ENCODE assay signal across 1 cellular context in the genomic region with DNA sequence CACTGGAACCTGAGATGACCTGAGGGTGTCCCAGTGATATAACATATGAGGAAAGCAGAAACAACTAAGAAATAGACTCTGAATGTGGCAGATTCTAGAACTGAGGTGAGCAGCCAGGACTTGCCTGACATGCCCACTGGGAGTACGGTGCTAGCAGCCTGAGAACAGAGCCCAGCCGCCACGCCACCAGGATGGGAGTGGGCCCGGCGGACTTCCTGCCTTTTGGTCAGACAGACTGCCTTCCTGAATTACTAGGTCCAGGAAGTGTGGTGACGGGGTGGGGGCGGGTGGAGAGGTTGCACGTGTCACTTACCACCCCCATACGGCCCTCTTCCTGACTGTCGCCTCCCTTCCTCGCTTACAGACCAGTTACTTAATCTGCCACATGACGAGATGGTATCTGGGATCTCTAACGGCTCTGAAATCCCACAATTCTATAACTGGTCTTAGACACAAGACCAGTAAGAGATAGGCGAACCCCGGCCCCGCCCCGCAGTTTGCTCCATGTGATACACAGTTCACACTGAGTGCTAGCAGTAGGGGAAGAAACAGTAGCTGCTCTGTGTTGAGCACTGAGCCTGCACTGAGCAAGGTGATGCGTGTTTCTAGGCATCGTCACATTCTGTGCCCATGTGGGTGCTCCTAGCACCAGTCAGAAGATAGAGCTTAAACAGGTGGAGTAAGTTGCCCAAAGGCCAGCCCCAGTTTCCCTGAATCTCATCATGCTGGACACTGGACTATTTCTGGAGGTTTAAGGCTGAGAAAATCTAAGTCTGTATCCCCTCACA.
A peak's percentile ranks its signal among the peaks of the same experiment; 100 is the strongest.
TF ChIP-seq lines count a peak whose summit lies in the region.

No MANE protein-coding gene starts in this region.

TF ChIP-seq in K562, 482 proteins besides CTCF, POLR2A, EP300 and RAD21 (continued from another document and continues in another):
- TF ChIP-seq, protein P1, sequence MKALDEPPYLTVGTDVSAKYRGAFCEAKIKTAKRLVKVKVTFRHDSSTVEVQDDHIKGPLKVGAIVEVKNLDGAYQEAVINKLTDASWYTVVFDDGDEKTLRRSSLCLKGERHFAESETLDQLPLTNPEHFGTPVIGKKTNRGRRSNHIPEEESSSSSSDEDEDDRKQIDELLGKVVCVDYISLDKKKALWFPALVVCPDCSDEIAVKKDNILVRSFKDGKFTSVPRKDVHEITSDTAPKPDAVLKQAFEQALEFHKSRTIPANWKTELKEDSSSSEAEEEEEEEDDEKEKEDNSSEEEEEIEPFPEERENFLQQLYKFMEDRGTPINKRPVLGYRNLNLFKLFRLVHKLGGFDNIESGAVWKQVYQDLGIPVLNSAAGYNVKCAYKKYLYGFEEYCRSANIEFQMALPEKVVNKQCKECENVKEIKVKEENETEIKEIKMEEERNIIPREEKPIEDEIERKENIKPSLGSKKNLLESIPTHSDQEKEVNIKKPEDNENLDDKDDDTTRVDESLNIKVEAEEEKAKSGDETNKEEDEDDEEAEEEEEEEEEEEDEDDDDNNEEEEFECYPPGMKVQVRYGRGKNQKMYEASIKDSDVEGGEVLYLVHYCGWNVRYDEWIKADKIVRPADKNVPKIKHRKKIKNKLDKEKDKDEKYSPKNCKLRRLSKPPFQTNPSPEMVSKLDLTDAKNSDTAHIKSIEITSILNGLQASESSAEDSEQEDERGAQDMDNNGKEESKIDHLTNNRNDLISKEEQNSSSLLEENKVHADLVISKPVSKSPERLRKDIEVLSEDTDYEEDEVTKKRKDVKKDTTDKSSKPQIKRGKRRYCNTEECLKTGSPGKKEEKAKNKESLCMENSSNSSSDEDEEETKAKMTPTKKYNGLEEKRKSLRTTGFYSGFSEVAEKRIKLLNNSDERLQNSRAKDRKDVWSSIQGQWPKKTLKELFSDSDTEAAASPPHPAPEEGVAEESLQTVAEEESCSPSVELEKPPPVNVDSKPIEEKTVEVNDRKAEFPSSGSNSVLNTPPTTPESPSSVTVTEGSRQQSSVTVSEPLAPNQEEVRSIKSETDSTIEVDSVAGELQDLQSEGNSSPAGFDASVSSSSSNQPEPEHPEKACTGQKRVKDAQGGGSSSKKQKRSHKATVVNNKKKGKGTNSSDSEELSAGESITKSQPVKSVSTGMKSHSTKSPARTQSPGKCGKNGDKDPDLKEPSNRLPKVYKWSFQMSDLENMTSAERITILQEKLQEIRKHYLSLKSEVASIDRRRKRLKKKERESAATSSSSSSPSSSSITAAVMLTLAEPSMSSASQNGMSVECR (CRISPR knock-in tag; IDR thresholded peaks at IDR 0.05), result peak; percentile 77
- TF ChIP-seq BCL6 (CRISPR knock-in tag; IDR thresholded peaks at IDR 0.05), result peak; percentile 34; the same call in 1 of the 2 replicates
- TF ChIP-seq, protein P2, sequence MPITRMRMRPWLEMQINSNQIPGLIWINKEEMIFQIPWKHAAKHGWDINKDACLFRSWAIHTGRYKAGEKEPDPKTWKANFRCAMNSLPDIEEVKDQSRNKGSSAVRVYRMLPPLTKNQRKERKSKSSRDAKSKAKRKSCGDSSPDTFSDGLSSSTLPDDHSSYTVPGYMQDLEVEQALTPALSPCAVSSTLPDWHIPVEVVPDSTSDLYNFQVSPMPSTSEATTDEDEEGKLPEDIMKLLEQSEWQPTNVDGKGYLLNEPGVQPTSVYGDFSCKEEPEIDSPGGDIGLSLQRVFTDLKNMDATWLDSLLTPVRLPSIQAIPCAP (CRISPR knock-in tag; IDR thresholded peaks at IDR 0.05; ENCODE audit: borderline replicate concordance), result no peak
- TF ChIP-seq BRD9 (IDR thresholded peaks at IDR 0.05; ENCODE audit: low read depth, partially characterized antibody), result peak; percentile 51
- TF ChIP-seq, protein P3, sequence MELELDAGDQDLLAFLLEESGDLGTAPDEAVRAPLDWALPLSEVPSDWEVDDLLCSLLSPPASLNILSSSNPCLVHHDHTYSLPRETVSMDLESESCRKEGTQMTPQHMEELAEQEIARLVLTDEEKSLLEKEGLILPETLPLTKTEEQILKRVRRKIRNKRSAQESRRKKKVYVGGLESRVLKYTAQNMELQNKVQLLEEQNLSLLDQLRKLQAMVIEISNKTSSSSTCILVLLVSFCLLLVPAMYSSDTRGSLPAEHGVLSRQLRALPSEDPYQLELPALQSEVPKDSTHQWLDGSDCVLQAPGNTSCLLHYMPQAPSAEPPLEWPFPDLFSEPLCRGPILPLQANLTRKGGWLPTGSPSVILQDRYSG (tag; conservative IDR thresholded peaks at IDR 0.05; ENCODE audit: low read depth), result 0 out of 2 replicates have a peak, but pooled peaks have one; percentile 80
- peak; percentile 81 for TF ChIP-seq SP1 (CRISPR knock-in tag; IDR thresholded peaks at IDR 0.05)
- TF ChIP-seq ZNF140 (CRISPR knock-in tag; IDR thresholded peaks at IDR 0.05), result no peak
- no peak for TF ChIP-seq ZNF324 (CRISPR knock-in tag; IDR thresholded peaks at IDR 0.05)
- TF ChIP-seq ZNF589 (CRISPR knock-in tag; IDR thresholded peaks at IDR 0.05; ENCODE audit: low read depth), result peak; percentile 93
- TF ChIP-seq, protein P4, sequence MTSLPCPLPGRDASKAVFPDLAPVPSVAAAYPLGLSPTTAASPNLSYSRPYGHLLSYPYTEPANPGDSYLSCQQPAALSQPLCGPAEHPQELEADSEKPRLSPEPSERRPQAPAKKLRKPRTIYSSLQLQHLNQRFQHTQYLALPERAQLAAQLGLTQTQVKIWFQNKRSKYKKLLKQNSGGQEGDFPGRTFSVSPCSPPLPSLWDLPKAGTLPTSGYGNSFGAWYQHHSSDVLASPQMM (CRISPR knock-in tag; IDR thresholded peaks at IDR 0.05), result no peak
- no peak; the same call in 1 of the 2 replicates for TF ChIP-seq ZBTB17 (CRISPR knock-in tag; IDR thresholded peaks at IDR 0.05)
- TF ChIP-seq, protein P5, sequence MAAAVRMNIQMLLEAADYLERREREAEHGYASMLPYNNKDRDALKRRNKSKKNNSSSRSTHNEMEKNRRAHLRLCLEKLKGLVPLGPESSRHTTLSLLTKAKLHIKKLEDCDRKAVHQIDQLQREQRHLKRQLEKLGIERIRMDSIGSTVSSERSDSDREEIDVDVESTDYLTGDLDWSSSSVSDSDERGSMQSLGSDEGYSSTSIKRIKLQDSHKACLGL (CRISPR knock-in tag; IDR thresholded peaks at IDR 0.05; ENCODE audit: borderline replicate concordance, poor library complexity, severe bottlenecking), result no peak
- peak; percentile 90 for TF ChIP-seq NCOA1 (IDR thresholded peaks at IDR 0.05; ENCODE audit: low read depth)
- no peak; the same call in none of the 2 replicates for TF ChIP-seq HCFC1 (IDR thresholded peaks at IDR 0.05; ENCODE audit: low read depth, low read length)
- TF ChIP-seq MTA3 (IDR thresholded peaks at IDR 0.05; ENCODE audit: borderline replicate concordance), result peak; percentile 90; the same call in 1 of the 2 replicates
- TF ChIP-seq ETV5 (CRISPR knock-in tag; IDR thresholded peaks at IDR 0.05; ENCODE audit: low read depth), result peak; percentile 95
- peak; percentile 84 for TF ChIP-seq MEIS2 (IDR thresholded peaks at IDR 0.05; ENCODE audit: partially characterized antibody)
- TF ChIP-seq, protein P6, sequence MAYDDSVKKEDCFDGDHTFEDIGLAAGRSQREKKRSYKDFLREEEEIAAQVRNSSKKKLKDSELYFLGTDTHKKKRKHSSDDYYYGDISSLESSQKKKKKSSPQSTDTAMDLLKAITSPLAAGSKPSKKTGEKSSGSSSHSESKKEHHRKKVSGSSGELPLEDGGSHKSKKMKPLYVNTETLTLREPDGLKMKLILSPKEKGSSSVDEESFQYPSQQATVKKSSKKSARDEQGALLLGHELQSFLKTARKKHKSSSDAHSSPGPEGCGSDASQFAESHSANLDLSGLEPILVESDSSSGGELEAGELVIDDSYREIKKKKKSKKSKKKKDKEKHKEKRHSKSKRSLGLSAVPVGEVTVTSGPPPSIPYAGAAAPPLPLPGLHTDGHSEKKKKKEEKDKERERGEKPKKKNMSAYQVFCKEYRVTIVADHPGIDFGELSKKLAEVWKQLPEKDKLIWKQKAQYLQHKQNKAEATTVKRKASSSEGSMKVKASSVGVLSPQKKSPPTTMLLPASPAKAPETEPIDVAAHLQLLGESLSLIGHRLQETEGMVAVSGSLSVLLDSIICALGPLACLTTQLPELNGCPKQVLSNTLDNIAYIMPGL (CRISPR knock-in tag; IDR thresholded peaks at IDR 0.05), result 0 out of 2 replicates have a peak, but pooled peaks have one; percentile 0
- TF ChIP-seq, protein P7, sequence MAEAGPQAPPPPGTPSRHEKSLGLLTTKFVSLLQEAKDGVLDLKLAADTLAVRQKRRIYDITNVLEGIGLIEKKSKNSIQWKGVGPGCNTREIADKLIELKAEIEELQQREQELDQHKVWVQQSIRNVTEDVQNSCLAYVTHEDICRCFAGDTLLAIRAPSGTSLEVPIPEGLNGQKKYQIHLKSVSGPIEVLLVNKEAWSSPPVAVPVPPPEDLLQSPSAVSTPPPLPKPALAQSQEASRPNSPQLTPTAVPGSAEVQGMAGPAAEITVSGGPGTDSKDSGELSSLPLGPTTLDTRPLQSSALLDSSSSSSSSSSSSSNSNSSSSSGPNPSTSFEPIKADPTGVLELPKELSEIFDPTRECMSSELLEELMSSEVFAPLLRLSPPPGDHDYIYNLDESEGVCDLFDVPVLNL (CRISPR knock-in tag; IDR thresholded peaks at IDR 0.05; ENCODE audit: low read depth), result no peak
- TF ChIP-seq GTF2F1 (IDR thresholded peaks at IDR 0.05; ENCODE audit: low read depth, low read length), result peak; percentile 60; the same call in 1 of the 2 replicates
- TF ChIP-seq ZNF766 (CRISPR knock-in tag; conservative IDR thresholded peaks at IDR 0.05), result peak; percentile 86
- TF ChIP-seq MCM3 (IDR thresholded peaks at IDR 0.05), result no peak
- TF ChIP-seq CBFB (CRISPR knock-in tag; IDR thresholded peaks at IDR 0.05), result no peak; the same call in 1 of the 2 replicates
- no peak for TF ChIP-seq IFI16 (CRISPR knock-in tag; IDR thresholded peaks at IDR 0.05)
- peak; percentile 99 for TF ChIP-seq RNF2 (IDR thresholded peaks at IDR 0.05)
- TF ChIP-seq ZNF212 (CRISPR knock-in tag; IDR thresholded peaks at IDR 0.05), result no peak
- peak; percentile 93 for TF ChIP-seq MEF2D (tag; conservative IDR thresholded peaks at IDR 0.05; ENCODE audit: low read depth)
- TF ChIP-seq ZNF764 (CRISPR knock-in tag; IDR thresholded peaks at IDR 0.05; ENCODE audit: low read depth), result no peak
- TF ChIP-seq, protein P8, sequence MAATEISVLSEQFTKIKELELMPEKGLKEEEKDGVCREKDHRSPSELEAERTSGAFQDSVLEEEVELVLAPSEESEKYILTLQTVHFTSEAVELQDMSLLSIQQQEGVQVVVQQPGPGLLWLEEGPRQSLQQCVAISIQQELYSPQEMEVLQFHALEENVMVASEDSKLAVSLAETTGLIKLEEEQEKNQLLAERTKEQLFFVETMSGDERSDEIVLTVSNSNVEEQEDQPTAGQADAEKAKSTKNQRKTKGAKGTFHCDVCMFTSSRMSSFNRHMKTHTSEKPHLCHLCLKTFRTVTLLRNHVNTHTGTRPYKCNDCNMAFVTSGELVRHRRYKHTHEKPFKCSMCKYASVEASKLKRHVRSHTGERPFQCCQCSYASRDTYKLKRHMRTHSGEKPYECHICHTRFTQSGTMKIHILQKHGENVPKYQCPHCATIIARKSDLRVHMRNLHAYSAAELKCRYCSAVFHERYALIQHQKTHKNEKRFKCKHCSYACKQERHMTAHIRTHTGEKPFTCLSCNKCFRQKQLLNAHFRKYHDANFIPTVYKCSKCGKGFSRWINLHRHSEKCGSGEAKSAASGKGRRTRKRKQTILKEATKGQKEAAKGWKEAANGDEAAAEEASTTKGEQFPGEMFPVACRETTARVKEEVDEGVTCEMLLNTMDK (IDR thresholded peaks at IDR 0.05; ENCODE audit: borderline replicate concordance, insufficient read depth, low read depth, low read length, poor library complexity, severe bottlenecking), result no peak
- no peak for TF ChIP-seq ZNF445 (CRISPR knock-in tag; IDR thresholded peaks at IDR 0.05; ENCODE audit: low read depth)
- TF ChIP-seq BMI1 (IDR thresholded peaks at IDR 0.05; ENCODE audit: low read length), result no peak
- TF ChIP-seq ZNF778 (CRISPR knock-in tag; IDR thresholded peaks at IDR 0.05), result no peak
- no peak; the same call in 1 of the 2 replicates for TF ChIP-seq THRAP3 (IDR thresholded peaks at IDR 0.05; ENCODE audit: borderline replicate concordance)
- TF ChIP-seq, protein P9, sequence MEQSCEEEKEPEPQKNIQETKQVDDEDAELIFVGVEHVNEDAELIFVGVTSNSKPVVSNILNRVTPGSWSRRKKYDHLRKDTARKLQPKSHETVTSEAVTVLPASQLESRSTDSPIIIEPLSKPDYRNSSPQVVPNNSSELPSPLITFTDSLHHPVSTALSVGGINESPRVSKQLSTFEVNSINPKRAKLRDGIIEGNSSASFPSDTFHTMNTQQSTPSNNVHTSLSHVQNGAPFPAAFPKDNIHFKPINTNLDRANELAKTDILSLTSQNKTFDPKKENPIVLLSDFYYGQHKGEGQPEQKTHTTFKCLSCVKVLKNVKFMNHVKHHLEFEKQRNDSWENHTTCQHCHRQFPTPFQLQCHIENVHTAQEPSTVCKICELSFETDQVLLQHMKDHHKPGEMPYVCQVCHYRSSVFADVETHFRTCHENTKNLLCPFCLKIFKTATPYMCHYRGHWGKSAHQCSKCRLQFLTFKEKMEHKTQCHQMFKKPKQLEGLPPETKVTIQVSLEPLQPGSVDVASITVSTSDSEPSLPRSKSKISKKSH (CRISPR knock-in tag; IDR thresholded peaks at IDR 0.05), result no peak
- TF ChIP-seq, protein P10, sequence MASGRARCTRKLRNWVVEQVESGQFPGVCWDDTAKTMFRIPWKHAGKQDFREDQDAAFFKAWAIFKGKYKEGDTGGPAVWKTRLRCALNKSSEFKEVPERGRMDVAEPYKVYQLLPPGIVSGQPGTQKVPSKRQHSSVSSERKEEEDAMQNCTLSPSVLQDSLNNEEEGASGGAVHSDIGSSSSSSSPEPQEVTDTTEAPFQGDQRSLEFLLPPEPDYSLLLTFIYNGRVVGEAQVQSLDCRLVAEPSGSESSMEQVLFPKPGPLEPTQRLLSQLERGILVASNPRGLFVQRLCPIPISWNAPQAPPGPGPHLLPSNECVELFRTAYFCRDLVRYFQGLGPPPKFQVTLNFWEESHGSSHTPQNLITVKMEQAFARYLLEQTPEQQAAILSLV (tag; IDR thresholded peaks at IDR 0.05), result no peak
- TF ChIP-seq TAF1 (IDR thresholded peaks at IDR 0.05; ENCODE audit: control insufficient read depth, extremely low read depth, insufficient read depth, low read length, severe bottlenecking), result peak; percentile 62
- TF ChIP-seq SMC3 (conservative IDR thresholded peaks at IDR 0.05; ENCODE audit: insufficient read depth, low read depth, low read length), result 0 out of 2 replicates have a peak, but pooled peaks have one; percentile 18
- no peak for TF ChIP-seq ZNF41 (CRISPR knock-in tag; conservative IDR thresholded peaks at IDR 0.05)
- no peak for TF ChIP-seq PTBP1 (IDR thresholded peaks at IDR 0.05; ENCODE audit: low read depth, low read length)
- TF ChIP-seq TRIM24 (IDR thresholded peaks at IDR 0.05), result peak; percentile 83 to 92
- no peak for TF ChIP-seq SAP30 (IDR thresholded peaks at IDR 0.05; ENCODE audit: borderline replicate concordance, insufficient read depth, low read depth, low read length, poor library complexity, severe bottlenecking)
- TF ChIP-seq NFYB (IDR thresholded peaks at IDR 0.05; ENCODE audit: extremely low read depth, insufficient read length), result no peak
- TF ChIP-seq, protein P11, sequence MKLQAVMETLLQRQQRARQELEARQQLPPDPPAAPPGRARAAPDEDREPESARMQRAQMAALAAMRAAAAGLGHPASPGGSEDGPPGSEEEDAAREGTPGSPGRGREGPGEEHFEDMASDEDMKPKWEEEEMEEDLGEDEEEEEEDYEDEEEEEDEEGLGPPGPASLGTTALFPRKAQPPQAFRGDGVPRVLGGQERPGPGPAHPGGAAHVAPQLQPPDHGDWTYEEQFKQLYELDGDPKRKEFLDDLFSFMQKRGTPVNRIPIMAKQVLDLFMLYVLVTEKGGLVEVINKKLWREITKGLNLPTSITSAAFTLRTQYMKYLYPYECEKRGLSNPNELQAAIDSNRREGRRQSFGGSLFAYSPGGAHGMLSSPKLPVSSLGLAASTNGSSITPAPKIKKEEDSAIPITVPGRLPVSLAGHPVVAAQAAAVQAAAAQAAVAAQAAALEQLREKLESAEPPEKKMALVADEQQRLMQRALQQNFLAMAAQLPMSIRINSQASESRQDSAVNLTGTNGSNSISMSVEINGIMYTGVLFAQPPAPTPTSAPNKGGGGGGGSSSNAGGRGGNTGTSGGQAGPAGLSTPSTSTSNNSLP (IDR thresholded peaks at IDR 0.05; ENCODE audit: borderline replicate concordance, low read depth, low read length), result peak; percentile 50; the same call in 1 of the 2 replicates
